15 cellular contexts compared by ENCODE assay signal in the genomic region with DNA sequence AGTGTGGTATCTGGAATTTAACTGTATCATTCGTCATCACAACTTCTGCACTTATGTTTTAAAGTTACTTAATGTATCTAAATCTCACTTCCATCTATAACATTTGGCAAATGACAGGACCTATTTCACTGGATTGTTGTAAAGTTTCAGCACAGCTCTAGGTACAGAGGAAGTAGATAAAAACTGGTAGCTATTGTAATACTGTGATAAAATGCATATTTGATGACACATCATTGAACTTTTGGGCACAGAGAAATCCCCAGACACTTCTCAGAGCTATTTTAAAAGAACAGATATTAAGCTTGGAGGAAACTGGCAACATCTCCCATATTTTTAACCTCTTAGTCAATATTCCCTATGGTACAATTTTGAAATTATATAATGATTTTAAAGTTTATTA.
"Had no signal": no experiment of that assay in that cellular context is flagged by ENCODE, and none has a peak within 500 bp of the region (broad histone marks: within the 10 kb centered on the region; RNA-seq: fewer than 3 reads in every experiment).

No MANE protein-coding gene starts in this region.

- DNase-seq: activated CD4-positive, alpha-beta T cell treated with anti-CD3 and anti-CD28 coated beads, Interleukin-2, amount 50 U/mL, for 4 hours; activated CD4-positive, CD25-positive, alpha-beta regulatory T cell treated with anti-CD3 and anti-CD28 coated beads, Interleukin-2, amount 50 U/mL, for 72 hours; body of pancreas; effector CD8-positive, alpha-beta T cell; left colon; lower lobe of right lung; midbrain; pancreas; stimulated activated CD4-positive, alpha-beta T cell treated with anti-CD3 and anti-CD28 coated beads, Interleukin-12 subunit alpha, Interleukin-12 subunit beta, amount 100 ng/mL, for 4 hours; stimulated activated CD4-positive, alpha-beta T cell treated with anti-CD3 and anti-CD28 coated beads, Interleukin-2, amount 100 ng/mL, for 24 hours; stomach; upper lobe of right lung had no signal

- H3K9me3 ChIP-seq: body of pancreas, lower lobe of right lung, pancreas, stomach, thoracic aorta, upper lobe of right lung had no signal

- H3K36me3 ChIP-seq: lower lobe of right lung, neural progenitor cell, pancreas, stomach, thoracic aorta, upper lobe of right lung had no signal

- H3K4me2 ChIP-seq: neural progenitor cell had no signal

- H3K27me3 ChIP-seq: body of pancreas, neural progenitor cell, pancreas, stomach, upper lobe of right lung had no signal

- H3K27ac ChIP-seq: body of pancreas, coronary artery, lower lobe of right lung, neural progenitor cell, pancreas, stomach, thoracic aorta, upper lobe of right lung had no signal

- H3K4me3 ChIP-seq: body of pancreas, coronary artery, lower lobe of right lung, neural progenitor cell, pancreas, stomach, upper lobe of right lung had no signal

- ATAC-seq: body of pancreas, left colon, lower lobe of right lung, pancreas, upper lobe of right lung had no signal

- H3K4me1 ChIP-seq: body of pancreas, lower lobe of right lung, pancreas had no signal

- H3K9ac ChIP-seq: neural progenitor cell had no signal
